8 cellular contexts compared by ENCODE assay signal in genomic region chr2:20348542-20348941, GRCh38. TPM values are rescaled to one million over a fixed set of nuclear protein-coding genes. Genes with fewer than 3 reads are reported as not detected.
DNase-seq lines count a peak whose midpoint lies in the region; ATAC-seq and TF ChIP-seq lines count a peak whose summit lies in the region.

No MANE protein-coding gene starts in this region.

- no peak overlapping the region for H2AFZ ChIP-seq in IMR-90 (replicated peaks; ENCODE audit: low read length, poor library complexity)

- in situ Hi-C loops in IMR-90 (cut with MboI; ENCODE audit: low sequenced_read_pairs) = no loop called here

- H3K4me1 Mint-ChIP-seq in CD4-positive, alpha-beta memory T cell = peaks cover 41 to 63% (median 54%) of the 10 kb centered on the region in 4 donors
- peaks cover 49 to 59% of the 10 kb centered on the region in 2 donors for H3K4me1 Mint-ChIP-seq in natural killer cell

- peaks cover 7 to 18% of the 10 kb centered on the region in 2 donors for H3K36me3 Mint-ChIP-seq in CD4-positive, alpha-beta memory T cell
- H3K36me3 Mint-ChIP-seq in natural killer cell = no peaks in the 10 kb centered on the region

- no peak overlapping the region for H3K23ac ChIP-seq in IMR-90 (ENCODE audit: low read depth, low read length)

- dilution Hi-C loops in IMR-90 (cut with HindIII; ENCODE audit: low sequenced_read_pairs, unreplicated experiment) = no loop called here

- no peaks in the 10 kb centered on the region for H3K36me3 ChIP-seq in CD4-positive, alpha-beta memory T cell (ENCODE audit: insufficient read depth, low read length)
- H3K36me3 ChIP-seq in IMR-90 (ENCODE audit: control insufficient read depth, insufficient read depth, low read length) = peaks cover 3% of the 10 kb centered on the region

- no peak overlapping the region for H3K9ac ChIP-seq in IMR-90 (ENCODE audit: low read depth, low read length)

- H3K56ac ChIP-seq in IMR-90 (ENCODE audit: extremely low read depth, insufficient read depth, low read length) = no peak overlapping the region

- POLR2A ChIA-PET in CD4-positive, alpha-beta memory T cell (lab: Charles Lee; ENCODE audit: partially characterized antibody) = interaction anchor here (0.8 to 3.4 kb wide), 2 partner anchors 13 to 22 kb away, joined by 3 to 14 read pairs; no protein-coding TSS in a partner anchor
- POLR2A ChIA-PET in IMR-90 (lab: Charles Lee; ENCODE audit: unreplicated experiment) = no interaction called here

- no peaks in the 10 kb centered on the region for H3K27me3 Mint-ChIP-seq in CD4-positive, alpha-beta memory T cell
- no peaks in the 10 kb centered on the region for H3K27me3 Mint-ChIP-seq in natural killer cell (ENCODE audit: low read depth in 2 of 2)

- TF ChIP-seq CTCF in IMR-90 (conservative IDR thresholded peaks at IDR 0.05; ENCODE audit: low read depth, low read length) = no peak
- no peak for TF ChIP-seq CTCF in choroid plexus epithelial cell (conservative IDR thresholded peaks at IDR 0.05; ENCODE audit: low read depth, low read length)
- no peak for TF ChIP-seq CTCF in natural killer cell (IDR thresholded peaks at IDR 0.05)

- H3K9me1 ChIP-seq in IMR-90 (ENCODE audit: insufficient read depth, low read length) = peaks cover 19% of the 10 kb centered on the region

- no peak overlapping the region for H2AK9ac ChIP-seq in IMR-90 (replicated peaks; ENCODE audit: low read depth, low read length, poor library complexity)

- TF ChIP-seq RAD21 in IMR-90 (IDR thresholded peaks at IDR 0.05; ENCODE audit: low read length) = no peak

- H3K9me3 ChIP-seq in CD4-positive, alpha-beta memory T cell (ENCODE audit: control insufficient read depth in 1 of 2, low read length in 2 of 2) = no peaks in the 10 kb centered on the region
- no peaks in the 10 kb centered on the region for H3K9me3 ChIP-seq in IMR-90 (ENCODE audit: control insufficient read depth, insufficient read depth, low read length)

- H2AK5ac ChIP-seq in IMR-90 (ENCODE audit: low read depth, low read length) = no peak overlapping the region

- no peaks in the 10 kb centered on the region for H3K9me3 Mint-ChIP-seq in CD4-positive, alpha-beta memory T cell
- no peaks in the 10 kb centered on the region for H3K9me3 Mint-ChIP-seq in natural killer cell

- H2BK120ac ChIP-seq in IMR-90 (ENCODE audit: low read depth, low read length) = no peak overlapping the region

- CTCF ChIA-PET in CD4-positive, alpha-beta memory T cell (lab: Charles Lee; ENCODE audit: partially characterized antibody) = interaction anchor here (1.7 to 2.8 kb wide), 2 partner anchors 11 to 21 kb away, joined by 4 to 31 read pairs; no protein-coding TSS in a partner anchor
- CTCF ChIA-PET in IMR-90 (lab: Yijun Ruan, JAX) = interaction anchor here (0.6 to 2.0 kb wide), 3 partner anchors 19 to 58 kb away, joined by 3 to 5 read pairs (median 5); no protein-coding TSS in a partner anchor

- no peak overlapping the region for H3K18ac ChIP-seq in IMR-90 (ENCODE audit: low read depth, low read length)

- peak overlapping the region; percentile 47 for H3K27ac ChIP-seq in CD4-positive, alpha-beta memory T cell (ENCODE audit: low read depth, low read length)
- no peak overlapping the region for H3K27ac ChIP-seq in IMR-90 (ENCODE audit: insufficient read depth, low read length)

- no peak overlapping the region for H4K91ac ChIP-seq in IMR-90 (ENCODE audit: insufficient read depth, low read depth, low read length)

- H4K8ac ChIP-seq in IMR-90 (ENCODE audit: low read depth in 2 of 2, low read length in 2 of 2) = no peak overlapping the region

- TF ChIP-seq POLR2A in IMR-90 (IDR thresholded peaks at IDR 0.05; ENCODE audit: low read depth, low read length) = no peak

- peak overlapping the region; percentile 1; the same call in 1 of the 2 replicates for H3K4me2 ChIP-seq in IMR-90 (ENCODE audit: low read depth, low read length)

- DNase-seq in CD4-positive, alpha-beta memory T cell = peak in 2 of 5 donors; percentile 7 to 13
- DNase-seq in IMR-90 = no peak
- DNase-seq in choroid plexus epithelial cell (ENCODE audit: low read depth) = no peak
- no peak for DNase-seq in natural killer cell
- no peak for DNase-seq in CD1c-positive myeloid dendritic cell (ENCODE audit: extremely low spot score)
- DNase-seq in DMS53 treated with DMSO at 0.1 percent for 48 hours (lab: John Stamatoyannopoulos, UW; ENCODE audit: unreplicated experiment) = no peak

- H2BK20ac ChIP-seq in IMR-90 (ENCODE audit: low read depth, low read length) = no peak overlapping the region

- H3K4me1 ChIP-seq in CD4-positive, alpha-beta memory T cell (ENCODE audit: insufficient read depth, low read length) = peaks cover 83% of the 10 kb centered on the region
- H3K4me1 ChIP-seq in IMR-90 (ENCODE audit: control insufficient read depth, insufficient read depth, low read length) = peaks cover 11% of the 10 kb centered on the region

- peak overlapping the region in 6 of 7 donors; percentile 84 to 92 (median 90) for H3K27ac Mint-ChIP-seq in CD4-positive, alpha-beta memory T cell
- peak overlapping the region in 1 of 2 donors; percentile 52 for H3K27ac Mint-ChIP-seq in natural killer cell

- no peaks in the 10 kb centered on the region for H3K27me3 ChIP-seq in CD4-positive, alpha-beta memory T cell (ENCODE audit: insufficient read depth, low read length)
- no peaks in the 10 kb centered on the region for H3K27me3 ChIP-seq in IMR-90 (ENCODE audit: control insufficient read depth, insufficient read depth, low read length)

- intact Hi-C loops in CD4-positive, alpha-beta memory T cell (cut with micrococcal nuclease) = loop anchor here (1.0 to 5.0 kb wide), 2 partner anchors 11 to 56 kb away; no protein-coding TSS in a partner anchor
- intact Hi-C loops in IMR-90 (cut with micrococcal nuclease) (no loop called here), natural killer cell (cut with micrococcal nuclease) (no loop called here)

- peak overlapping the region in 7 of 8 donors; percentile 81 to 97 (median 94) for H3K4me3 Mint-ChIP-seq in CD4-positive, alpha-beta memory T cell
- peak overlapping the region; percentile 45 for H3K4me3 Mint-ChIP-seq in natural killer cell

- peak overlapping the region in 1 of 2 donors; percentile 4 for H3K4me3 ChIP-seq in CD4-positive, alpha-beta memory T cell (ENCODE audit: low read length in 2 of 2)
- H3K4me3 ChIP-seq in IMR-90 (ENCODE audit: insufficient read depth, low read depth, low read length) (no peak overlapping the region), choroid plexus epithelial cell (ENCODE audit: low read depth, low read length) (peak overlapping the region; percentile 14)

- no peak overlapping the region for H2BK15ac ChIP-seq in IMR-90 (ENCODE audit: low read depth, low read length)

- TSS peak; percentile 31 for BruUV-seq in IMR-90 (replicated peaks; lab: Mats Ljungman, UMichigan)

- peaks cover 66% of the 10 kb centered on the region for H4K20me1 ChIP-seq in IMR-90 (ENCODE audit: insufficient read depth, low read length)

- H3K79me1 ChIP-seq in IMR-90 (ENCODE audit: low read depth in 1 of 2, low read length in 2 of 2) = peaks cover 0 to 49% of the 10 kb centered on the region in 2 experiments; a peak in 3 of 4 replicates

- 76% methylated on average over 7 of the region's 17 CpGs; no CpG with 5 or more reads in 1 of the 2 experiments for WGBS in IMR-90 (ENCODE audit: extremely low coverage in 2 of 2, insufficient read length in 1 of 2), 2 experiments

- ATAC-seq in IMR-90 (ENCODE audit: low read depth) (no peak), natural killer cell (no peak), GM21786 (IDR thresholded peaks at IDR 0.05; ENCODE audit: unreplicated experiment) (no peak), HG03139 (IDR thresholded peaks at IDR 0.05; ENCODE audit: unreplicated experiment) (no peak)

- no peak overlapping the region for H3K14ac ChIP-seq in IMR-90 (replicated peaks; ENCODE audit: low read depth, low read length)

- H2BK5ac ChIP-seq in IMR-90 (ENCODE audit: low read depth, low read length, poor library complexity, severe bottlenecking) = no peak overlapping the region

- H4K5ac ChIP-seq in IMR-90 (ENCODE audit: low read depth, low read length) = no peak overlapping the region

- no peak overlapping the region for H3K4ac ChIP-seq in IMR-90 (ENCODE audit: low read depth, low read length)

TF ChIP-seq in IMR-90, 13 proteins besides CTCF, POLR2A, EP300 and RAD21 (continues in another document):
- TF ChIP-seq MXI1 (IDR thresholded peaks at IDR 0.05; ENCODE audit: borderline replicate concordance, low read depth, low read length) = no peak
- no peak for TF ChIP-seq RCOR1 (IDR thresholded peaks at IDR 0.05; ENCODE audit: insufficient replicate concordance, low read length)
- no peak for TF ChIP-seq RFX5 (IDR thresholded peaks at IDR 0.05; ENCODE audit: low read depth, low read length)
- TF ChIP-seq MAZ (IDR thresholded peaks at IDR 0.05; ENCODE audit: borderline replicate concordance, low read depth, low read length) = no peak
- no peak for TF ChIP-seq NFE2L2 (IDR thresholded peaks at IDR 0.05; ENCODE audit: low read depth, low read length)
- no peak for TF ChIP-seq MAFK (IDR thresholded peaks at IDR 0.05; ENCODE audit: low read depth, low read length)
- no peak for TF ChIP-seq FOS (IDR thresholded peaks at IDR 0.05; ENCODE audit: low read depth, low read length)
- no peak for TF ChIP-seq CEBPB (IDR thresholded peaks at IDR 0.05; ENCODE audit: low read depth, low read length)
- TF ChIP-seq USF2 (IDR thresholded peaks at IDR 0.05; ENCODE audit: low read depth, low read length) = no peak
- no peak for TF ChIP-seq ELK1 (IDR thresholded peaks at IDR 0.05; ENCODE audit: borderline replicate concordance, low read depth, low read length)

RNA-seq across cellular contexts. Expression of gene PUM2, which starts 2.1 kb away (rescaled TPM):
- 100 to 1,000 TPM; 161 to 184 TPM for total RNA-seq in CD4-positive, alpha-beta memory T cell
- 10 to 100 TPM; 20.3 to 20.5 TPM for polyA plus RNA-seq in CD4-positive, alpha-beta memory T cell
- 35.6 and 38.4 TPM in 2 replicates for total RNA-seq in IMR-90 (2012; rRNA removed)
- polyA plus RNA-seq in IMR-90 (2012; rRNA removed) = 16.4 and 18.8 TPM in 2 replicates
- polyA plus RNA-seq in IMR-90 (2012; cell fraction: cytosol; rRNA removed) = 4.5 and 6.3 TPM in 2 replicates
- 8.0 and 28.7 TPM in 2 replicates for polyA plus RNA-seq in IMR-90 (2012; cell fraction: nucleus; rRNA removed; ENCODE audit: low replicate concordance)
- total RNA-seq in natural killer cell = 100 to 1,000 TPM; 115 to 157 (median 130) TPM
